In genomic region chr4:116942315-116942714, GRCh38 we compare ENCODE assay signal across 29 cellular contexts.
"Had no signal": no experiment of that assay in that cellular context is flagged by ENCODE, and none has a peak within 500 bp of the region (broad histone marks: within the 10 kb centered on the region; RNA-seq: fewer than 3 reads in every experiment).

No MANE protein-coding gene starts in this region.

- ATAC-seq: activated CD8-positive, alpha-beta T cell treated with anti-CD3 and anti-CD28 coated beads for 36 hours; activated naive CD4-positive, alpha-beta T cell treated with anti-CD3 and anti-CD28 coated beads, Interleukin-2, amount 50 U/mL, for 72 hours; activated T-cell treated with anti-CD3 and anti-CD28 coated beads, Interleukin-2, amount 50 U/mL, for 72 hours; activated T-helper 17 cell treated with anti-CD3 and anti-CD28 coated beads, Interleukin-2, amount 50 U/mL, for 72 hours; body of pancreas; PC-3 had no signal

- H3K4me1 Mint-ChIP-seq: activated CD4-positive, alpha-beta T cell treated with anti-CD3 and anti-CD28 coated beads, Interleukin-2, amount 10 ng/mL, durations not matched to agents 24 days and 14 days; activated T-helper 17 cell treated with anti-CD3 and anti-CD28 coated beads, Interleukin-2, amount 50 U/mL, for 72 hours had no signal

- H3K36me3 Mint-ChIP-seq: activated naive CD4-positive, alpha-beta T cell treated with anti-CD3 and anti-CD28 coated beads, Interleukin-2, amount 50 U/mL, for 72 hours had no signal

- H3K9me3 Mint-ChIP-seq: activated CD4-positive, alpha-beta T cell treated with anti-CD3 and anti-CD28 coated beads, Interleukin-2, amount 10 ng/mL, durations not matched to agents 24 days and 14 days; activated CD8-positive, alpha-beta T cell treated with anti-CD3 and anti-CD28 coated beads for 36 hours; T-helper 1 cell treated with Interleukin-12 subunit alpha and Interleukin-12 subunit beta and Interleukin-4 antibody, amounts not matched to agents 30 μg/mL and 1 μg/mL, for 36 hours; T-helper 2 cell treated with Interferon-gamma antibody and Interleukin-4, amounts not matched to agents 5 μg/mL and 100 μg/mL, for 36 hours had no signal

- H3K4me3 Mint-ChIP-seq: activated CD4-positive, alpha-beta T cell treated with anti-CD3 and anti-CD28 coated beads, Interleukin-2, amount 10 ng/mL, durations not matched to agents 24 days and 14 days; activated CD8-positive, alpha-beta T cell treated with anti-CD3 and anti-CD28 coated beads for 36 hours; activated T-cell treated with anti-CD3 and anti-CD28 coated beads, Interleukin-2, amount 50 U/mL, for 72 hours; activated T-helper 17 cell treated with anti-CD3 and anti-CD28 coated beads, Interleukin-2, amount 50 U/mL, for 72 hours; T-helper 1 cell treated with Interleukin-12 subunit alpha and Interleukin-12 subunit beta and Interleukin-4 antibody, amounts not matched to agents 30 μg/mL and 1 μg/mL, for 36 hours; T-helper 2 cell treated with Interferon-gamma antibody and Interleukin-4, amounts not matched to agents 5 μg/mL and 100 μg/mL, for 36 hours had no signal

- H3K27me3 Mint-ChIP-seq: activated CD4-positive, alpha-beta T cell treated with anti-CD3 and anti-CD28 coated beads, Interleukin-2, amount 10 ng/mL, durations not matched to agents 24 days and 14 days; activated CD8-positive, alpha-beta T cell treated with anti-CD3 and anti-CD28 coated beads for 36 hours; activated T-helper 17 cell treated with anti-CD3 and anti-CD28 coated beads, Interleukin-2, amount 50 U/mL, for 72 hours had no signal

- DNase-seq: activated CD4-positive, alpha-beta T cell treated with anti-CD3 and anti-CD28 coated beads, Interleukin-2, amount 10 ng/mL, durations not matched to agents 24 days and 14 days; activated CD4-positive, alpha-beta T cell treated with anti-CD3 and anti-CD28 coated beads, Interleukin-2, amount 50 U/mL, for 4 hours; activated CD8-positive, alpha-beta T cell treated with anti-CD3 and anti-CD28 coated beads for 36 hours; activated effector memory CD4-positive, alpha-beta T cell treated with anti-CD3 and anti-CD28 coated beads, Interleukin-2, amount 50 U/mL, for 16 hours; activated naive CD4-positive, alpha-beta T cell; activated T-cell treated with anti-CD3 and anti-CD28 coated beads, Interleukin-2, amount 50 U/mL, for 1 hour; activated T-cell treated with anti-CD3 and anti-CD28 coated beads, Interleukin-2, amount 50 U/mL, for 72 hours; adrenal gland; body of pancreas; caudate nucleus; cerebellar nuclear complex; Karpas-422; NCI-H1048; NCI-H1105 treated with DMSO at 0.1 percent for 48 hours; NCI-H1436; NCI-H187; NCI-H2029 treated with DMSO at 0.1 percent for 48 hours; NCI-H2107; NCI-H2171; NCI-H69; NK-92 treated with Interleukin-12 subunit alpha and Interleukin-12 subunit beta, amount 100 ng/mL, for 24 hours; PC-3; Peyer's patch; RPMI8226; SHP77 treated with DMSO at 0.1 percent for 48 hours had no signal

- H3K27ac Mint-ChIP-seq: activated CD4-positive, alpha-beta T cell treated with anti-CD3 and anti-CD28 coated beads, Interleukin-2, amount 10 ng/mL, durations not matched to agents 24 days and 14 days; activated CD8-positive, alpha-beta T cell treated with anti-CD3 and anti-CD28 coated beads for 36 hours; activated naive CD4-positive, alpha-beta T cell treated with anti-CD3 and anti-CD28 coated beads, Interleukin-2, amount 50 U/mL, for 72 hours; activated T-cell treated with anti-CD3 and anti-CD28 coated beads, Interleukin-2, amount 50 U/mL, for 72 hours; activated T-helper 17 cell treated with anti-CD3 and anti-CD28 coated beads, Interleukin-2, amount 50 U/mL, for 72 hours; T-helper 1 cell treated with Interleukin-12 subunit alpha and Interleukin-12 subunit beta and Interleukin-4 antibody, amounts not matched to agents 30 μg/mL and 1 μg/mL, for 36 hours; T-helper 2 cell treated with Interferon-gamma antibody and Interleukin-4, amounts not matched to agents 5 μg/mL and 100 μg/mL, for 36 hours had no signal
